ENCODE assay signal across 14 cellular contexts in genomic region chr1:62337785-62338631, GRCh38. TPM values are rescaled to one million over a fixed set of nuclear protein-coding genes. Genes with fewer than 3 reads are reported as not detected.
DNase-seq lines count a peak whose midpoint lies in the region; ATAC-seq and TF ChIP-seq lines count a peak whose summit lies in the region.
"Had no signal": no experiment of that assay in that cellular context is flagged by ENCODE, and none has a peak within 500 bp of the region (broad histone marks: within the 10 kb centered on the region; RNA-seq: fewer than 3 reads in every experiment).

No MANE protein-coding gene starts in this region.

- H3K79me2 ChIP-seq in PC-3 (ENCODE audit: low read length) (no peaks in the 10 kb centered on the region), mesendoderm (ENCODE audit: control insufficient read depth, insufficient read depth, low read length) (no peaks in the 10 kb centered on the region)

- no peaks in the 10 kb centered on the region for H3K9me3 ChIP-seq in PC-3 (ENCODE audit: low read length)
- H3K9me3 ChIP-seq in thyroid gland, result no peaks in the 10 kb centered on the region
- H3K9me3 ChIP-seq: neutrophil had no signal

- no peak overlapping the region for H2BK15ac ChIP-seq in mesendoderm (replicated peaks; ENCODE audit: low read depth)

- no peak overlapping the region for H3K4me3 ChIP-seq in PC-3 (ENCODE audit: low read length)
- H3K4me3 ChIP-seq in epithelial cell of proximal tubule (ENCODE audit: low read depth, low read length), result no peak overlapping the region
- no peak overlapping the region for H3K4me3 ChIP-seq in mesendoderm (ENCODE audit: low read length)
- no peak overlapping the region for H3K4me3 ChIP-seq in thyroid gland (replicated peaks in 1 of 3)

- POLR2A ChIA-PET in PC-3 (lab: Charles Lee; ENCODE audit: unreplicated experiment), result no interaction called here

- ATAC-seq in PC-3 (peak; percentile 24; the same call in 1 of the 2 replicates), HG03520 (IDR thresholded peaks at IDR 0.05; ENCODE audit: unreplicated experiment) (no peak)
- ATAC-seq: effector memory CD8-positive, alpha-beta T cell had no signal

- no peaks in the 10 kb centered on the region for H3K36me3 ChIP-seq in PC-3 (ENCODE audit: low read depth, low read length)
- H3K36me3 ChIP-seq in mesendoderm (ENCODE audit: control insufficient read depth, insufficient read depth, low read length), result no peaks in the 10 kb centered on the region
- no peaks in the 10 kb centered on the region for H3K36me3 ChIP-seq in thyroid gland
- H3K36me3 ChIP-seq: neutrophil had no signal

- no peak for TF ChIP-seq POLR2A in thyroid gland (IDR thresholded peaks at IDR 0.05)

- peak overlapping the region; percentile 75 for H3K56ac ChIP-seq in mesendoderm (ENCODE audit: low read length)

- H3K4me2 ChIP-seq in PC-3 (ENCODE audit: low read length) (no peak overlapping the region), mesendoderm (ENCODE audit: low read length) (no peak overlapping the region)

- intact Hi-C loops in PC-3 (cut with micrococcal nuclease), result no loop called here
- intact Hi-C loops in thyroid gland (cut with DNase I), result no loop called here

- no peak overlapping the region for H2AK5ac ChIP-seq in mesendoderm (ENCODE audit: low read length)

- no peak overlapping the region for H2BK120ac ChIP-seq in mesendoderm (ENCODE audit: low read depth, low read length)

- H3K9me2 ChIP-seq in PC-3 (replicated peaks; ENCODE audit: low read length), result no peaks in the 10 kb centered on the region

- DNase-seq in PC-3 (no peak), epithelial cell of proximal tubule (ENCODE audit: low read depth) (no peak), mesendoderm (peak; percentile 70), thyroid gland (no peak), globus pallidus (ENCODE audit: low spot score) (no peak), NCI-H187 (lab: John Stamatoyannopoulos, UW) (no peak)
- no peak for DNase-seq in stimulated activated CD4-positive, alpha-beta T cell treated with anti-CD3 and anti-CD28 coated beads, Interleukin-4, amount 100 ng/mL, for 24 hours
- DNase-seq: effector memory CD8-positive, alpha-beta T cell; GOT3; KBM-7; NCI-H187 treated with DMSO at 0.1 percent for 48 hours; T-helper 2 cell had no signal

- TF ChIP-seq CTCF in PC-3 (conservative IDR thresholded peaks at IDR 0.05; ENCODE audit: low read depth, low read length) (no peak), epithelial cell of proximal tubule (conservative IDR thresholded peaks at IDR 0.05; ENCODE audit: low read depth, low read length) (peak; percentile 7), thyroid gland (IDR thresholded peaks at IDR 0.05) (no peak)

- H2AFZ ChIP-seq in PC-3 (ENCODE audit: low read length), result no peak overlapping the region

- H3K23ac ChIP-seq in mesendoderm (ENCODE audit: low read length), result no peak overlapping the region

- peak overlapping the region; percentile 28 for H2BK5ac ChIP-seq in mesendoderm (ENCODE audit: low read length)

- no peaks in the 10 kb centered on the region for H4K20me1 ChIP-seq in PC-3 (ENCODE audit: low read length)

- no TSS peak for BruUV-seq in PC-3 (replicated peaks; lab: Mats Ljungman, UMichigan)

- H3K18ac ChIP-seq in mesendoderm (ENCODE audit: low read length), result peak overlapping the region; percentile 43

- H3K9ac ChIP-seq in PC-3 (ENCODE audit: low read length), result no peak overlapping the region
- H3K9ac ChIP-seq in mesendoderm (ENCODE audit: low read length), result no peak overlapping the region

- H4K5ac ChIP-seq in mesendoderm (ENCODE audit: low read length), result no peak overlapping the region

- H3K27me3 ChIP-seq in PC-3 (ENCODE audit: low read length) (no peaks in the 10 kb centered on the region), mesendoderm (ENCODE audit: insufficient read depth, low read length, poor library complexity) (no peaks in the 10 kb centered on the region), thyroid gland (no peaks in the 10 kb centered on the region)
- H3K27me3 ChIP-seq: neutrophil had no signal

- H3K27ac ChIP-seq in PC-3 (ENCODE audit: low read length), result no peak overlapping the region
- no peak overlapping the region for H3K27ac ChIP-seq in mesendoderm (ENCODE audit: low read depth, low read length)
- H3K27ac ChIP-seq in thyroid gland, result peak overlapping the region; percentile 5 to 9 (median 7)
- H3K27ac ChIP-seq: neutrophil had no signal

- CTCF ChIA-PET in PC-3 (lab: Charles Lee), result no interaction called here

- H3K4me1 ChIP-seq in PC-3 (ENCODE audit: insufficient read depth, low read length) (no peaks in the 10 kb centered on the region; the same call in 1 of the 2 replicates), mesendoderm (ENCODE audit: control insufficient read depth, low read depth, low read length) (peaks cover 8% of the 10 kb centered on the region), thyroid gland (peaks cover 0 to 13% of the 10 kb centered on the region in 2 donors)

- H4K8ac ChIP-seq in mesendoderm (ENCODE audit: low read depth, low read length), result no peak overlapping the region

- WGBS in mesendoderm (ENCODE audit: extremely low coverage, insufficient coverage, low lambda C conversion rate), result no CpG with 5 or more reads among the region's 20 CpGs
- WGBS in thyroid gland, 2 donors, result 65 to 72% methylated on average over 20 of the region's 20 CpGs

- H3F3A ChIP-seq in PC-3 (ENCODE audit: low read length, unreplicated experiment), result no peaks in the 10 kb centered on the region

- H3K79me1 ChIP-seq in mesendoderm (ENCODE audit: low read length), result no peaks in the 10 kb centered on the region

- H3K4ac ChIP-seq in mesendoderm (ENCODE audit: low read depth, low read length), result peak overlapping the region; percentile 20

RNA-seq across cellular contexts. Expression of gene KANK4, which starts 18.8 kb away (rescaled TPM):
- not detected in 2 replicates for total RNA-seq in PC-3 (2014; rRNA removed)
- under 0.01 TPM in 1 of 2 replicates, not detected in the other for total RNA-seq in epithelial cell of proximal tubule
- 0.17 TPM for polyA plus RNA-seq in mesendoderm (2013, experiment 1 of 2)
- 0.22 TPM for polyA plus RNA-seq in mesendoderm (2013, experiment 2 of 2)
- under 1 TPM in 3 of 4 donors, not detected in 1; 0.54 to 0.59 (median 0.56) TPM for total RNA-seq in thyroid gland

Comparison
In these comparisons a context has a peak if more than half of its experiments do, and no peak if none do; other contexts are left out.
1. H3K27ac ChIP-seq: peak in thyroid gland (3 of 3); none in PC-3 (single experiment) and mesendoderm (single experiment).